9 cellular contexts compared by ENCODE assay signal in the genomic region with DNA sequence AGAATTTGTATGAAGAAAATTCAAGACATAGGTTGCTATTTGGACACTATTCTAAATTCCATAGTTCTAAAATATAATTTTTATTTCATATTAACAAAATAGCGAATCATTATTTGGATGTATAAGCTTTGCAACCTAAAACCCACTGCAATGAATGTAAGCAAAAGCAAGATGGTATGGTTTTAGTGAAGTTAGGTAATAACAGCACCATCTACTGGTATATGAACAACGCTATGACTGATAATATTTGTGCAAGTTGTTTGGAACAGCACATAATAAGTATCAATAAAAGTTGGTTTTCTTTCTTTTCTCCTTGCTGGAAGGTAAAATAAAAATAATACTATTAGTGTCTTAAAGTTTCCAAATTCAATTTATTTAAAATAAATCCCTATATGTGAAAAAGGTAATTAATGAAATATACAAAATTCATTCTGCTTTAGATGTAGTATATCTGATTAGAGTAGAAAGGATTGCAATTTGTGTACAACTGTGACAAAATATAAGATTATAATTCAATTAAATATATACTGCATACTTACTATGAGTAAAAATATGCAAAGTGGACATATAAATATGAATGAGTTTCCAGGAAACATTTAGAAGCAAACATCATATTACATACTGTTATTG.
DNase-seq lines count a peak whose midpoint lies in the region; ATAC-seq and TF ChIP-seq lines count a peak whose summit lies in the region.
"Had no signal": no experiment of that assay in that cellular context is flagged by ENCODE, and none has a peak within 500 bp of the region (broad histone marks: within the 10 kb centered on the region; RNA-seq: fewer than 3 reads in every experiment).

No MANE protein-coding gene starts in this region.

- no peak overlapping the region for H3K27ac ChIP-seq in OCI-LY3 (ENCODE audit: low read length)
- H3K27ac ChIP-seq: BLaER1 had no signal

- peak; percentile 77 for ATAC-seq in HG03175 (IDR thresholded peaks at IDR 0.05; ENCODE audit: unreplicated experiment)
- no peak for ATAC-seq in stimulated activated naive CD8-positive, alpha-beta T cell treated with anti-CD3 and anti-CD28 coated beads, Interleukin-15, Interleukin-2, amounts not matched to agents 100 U/mL and 50 U/mL, for 24 hours

- H4K20me1 ChIP-seq in OCI-LY3 (ENCODE audit: insufficient read depth, low read length): no peaks in the 10 kb centered on the region
- H4K20me1 ChIP-seq: BLaER1 had no signal

- no peaks in the 10 kb centered on the region for H3K36me3 ChIP-seq in OCI-LY3 (replicated peaks; ENCODE audit: low read depth, low read length)
- H3K36me3 ChIP-seq: BLaER1 had no signal

- H3K79me2 ChIP-seq in OCI-LY3 (ENCODE audit: low read length): no peaks in the 10 kb centered on the region

- H3K9me3 ChIP-seq in OCI-LY3 (ENCODE audit: insufficient read depth, low read length): no peaks in the 10 kb centered on the region
- H3K9me3 ChIP-seq: BLaER1 had no signal

- H3K4me3 ChIP-seq in OCI-LY3 (ENCODE audit: low read length): no peak overlapping the region
- no peak overlapping the region for H3K4me3 ChIP-seq in epithelial cell of proximal tubule (ENCODE audit: low read depth, low read length)
- H3K4me3 ChIP-seq: BLaER1 had no signal

- H2AFZ ChIP-seq in OCI-LY3 (ENCODE audit: low read depth, low read length): no peak overlapping the region; the same call in 1 of the 2 replicates

- no peak overlapping the region for H3K9ac ChIP-seq in OCI-LY3 (ENCODE audit: low read length)
- H3K9ac ChIP-seq: BLaER1 had no signal

- peak; percentile 78 for TF ChIP-seq CTCF in OCI-LY3 (IDR thresholded peaks at IDR 0.05; ENCODE audit: low read depth, low read length)
- TF ChIP-seq CTCF in epithelial cell of proximal tubule (conservative IDR thresholded peaks at IDR 0.05; ENCODE audit: low read depth, low read length): peak; percentile 62

- no peak overlapping the region for H3K4me2 ChIP-seq in OCI-LY3 (ENCODE audit: low read length)
- H3K4me2 ChIP-seq: BLaER1 had no signal

- H3K4me1 ChIP-seq in OCI-LY3 (ENCODE audit: low read length): peaks cover 9% of the 10 kb centered on the region
- H3K4me1 ChIP-seq: BLaER1 had no signal

- DNase-seq in NCI-H146 (lab: John Stamatoyannopoulos, UW) (peak; percentile 0), NCI-H146 treated with DMSO at 0.1 percent for 48 hours (lab: John Stamatoyannopoulos, UW; ENCODE audit: unreplicated experiment) (no peak), epithelial cell of proximal tubule (ENCODE audit: low read depth) (no peak), retina (peak; percentile 4), OCI-M2 (lab: John Stamatoyannopoulos, UW; ENCODE audit: unreplicated experiment) (no peak)
- DNase-seq in stimulated activated naive CD8-positive, alpha-beta T cell treated with anti-CD3 and anti-CD28 coated beads, Interleukin-15, Interleukin-2, amounts not matched to agents 100 U/mL and 50 U/mL, for 24 hours: no peak

- H3K27me3 ChIP-seq in OCI-LY3 (ENCODE audit: low read depth, low read length): no peaks in the 10 kb centered on the region
- H3K27me3 ChIP-seq: BLaER1 had no signal

Comparison
In these comparisons a context has a peak if more than half of its experiments do, and no peak if none do; other contexts are left out.
1. DNase-seq: peak in NCI-H146 (single experiment) and retina (single experiment); none in NCI-H146 treated with DMSO at 0.1 percent for 48 hours (single experiment), epithelial cell of proximal tubule (single experiment), OCI-M2 (single experiment) and stimulated activated naive CD8-positive, alpha-beta T cell treated with anti-CD3 and anti-CD28 coated beads, Interleukin-15, Interleukin-2, amounts not matched to agents 100 U/mL and 50 U/mL, for 24 hours (single experiment).